ENCODE assay signal across 7 cellular contexts in genomic region chr14:60300019-60300418, GRCh38.
"Had no signal": no experiment of that assay in that cellular context is flagged by ENCODE, and none has a peak within 500 bp of the region (broad histone marks: within the 10 kb centered on the region; RNA-seq: fewer than 3 reads in every experiment).

No MANE protein-coding gene starts in this region.

- H3K4me3 ChIP-seq: GM12878 had no signal

- ATAC-seq: GM12878 had no signal

- FAIRE-seq: G401.6, GM12878, GM12891, GM12892, GM18507 had no signal

- DNase-seq: GDM1, GF-D8 had no signal
